ENCODE assay signal across 1 cellular context in genomic region chr16:57981636-57982035, GRCh38.
TF ChIP-seq lines count a peak whose summit lies in the region.

No MANE protein-coding gene starts in this region.

TF ChIP-seq in GM12878, 131 proteins besides CTCF, POLR2A, EP300 and RAD21:
- TF ChIP-seq CEBPZ (IDR thresholded peaks at IDR 0.05; ENCODE audit: low read depth, low read length) (no peak), FOXM1 (IDR thresholded peaks at IDR 0.05; ENCODE audit: low read depth, low read length) (no peak), BHLHE40 (IDR thresholded peaks at IDR 0.05; ENCODE audit: borderline replicate concordance in 1 of 2, low read depth in 2 of 2, low read length in 1 of 2) (peak in 1 of 2 experiments; percentile 36; a peak in 2 of 4 replicates), NR2F1 (conservative IDR thresholded peaks at IDR 0.05) (peak; percentile 81), IKZF1 (conservative IDR thresholded peaks at IDR 0.05) (peak; percentile 33; the same call in 1 of the 2 replicates), DPF2 (IDR thresholded peaks at IDR 0.05) (peak; percentile 40; the same call in 1 of the 2 replicates), MTA2 (IDR thresholded peaks at IDR 0.05; ENCODE audit: low read depth) (peak; percentile 50), BMI1 (IDR thresholded peaks at IDR 0.05; ENCODE audit: borderline replicate concordance) (peak; percentile 32; the same call in 1 of the 2 replicates), IKZF2 (IDR thresholded peaks at IDR 0.05) (peak in 1 of 2 experiments; percentile 26; a peak in 1 of 4 replicates), BCL3 (IDR thresholded peaks at IDR 0.05; ENCODE audit: borderline replicate concordance, insufficient read depth, low read depth, low read length, poor library complexity, severe bottlenecking) (no peak), MLLT1 (IDR thresholded peaks at IDR 0.05) (no peak), NFIC (IDR thresholded peaks at IDR 0.05; ENCODE audit: low read depth, low read length) (no peak)
